13 cellular contexts compared by ENCODE assay signal in the genomic region with DNA sequence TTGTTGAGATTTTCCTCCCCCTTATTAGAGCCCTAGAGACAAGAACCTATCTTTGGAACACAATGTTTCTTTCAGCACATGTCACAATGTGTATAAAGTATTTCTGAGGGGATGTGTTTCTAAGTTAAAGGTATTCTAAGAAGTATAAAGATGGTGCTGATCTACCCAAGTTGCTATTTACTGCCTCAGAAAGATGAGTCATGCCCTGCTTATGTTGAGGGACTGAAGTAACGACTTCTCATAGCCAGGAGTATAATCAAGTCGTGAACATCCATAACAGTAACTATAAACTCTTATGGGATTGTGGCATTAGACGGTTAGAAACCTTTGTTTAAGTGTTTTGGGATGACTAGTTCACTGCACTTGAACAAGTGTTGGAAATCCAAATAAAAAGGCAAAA. TPM values are rescaled to one million over a fixed set of nuclear protein-coding genes. Genes with fewer than 3 reads are reported as not detected.
DNase-seq lines count a peak whose midpoint lies in the region; ATAC-seq, FAIRE-seq and TF ChIP-seq lines count a peak whose summit lies in the region.
"Had no signal": no experiment of that assay in that cellular context is flagged by ENCODE, and none has a peak within 500 bp of the region (broad histone marks: within the 10 kb centered on the region; RNA-seq: fewer than 3 reads in every experiment).

No MANE protein-coding gene starts in this region.

- no peaks in the 10 kb centered on the region for H3K79me2 ChIP-seq in K562 (ENCODE audit: control insufficient read depth, insufficient read depth, low read length)

- H3K4me3 Mint-ChIP-seq in MCF 10A (ENCODE audit: unreplicated experiment): no peak overlapping the region
- H3K4me3 Mint-ChIP-seq: WTC11 had no signal

- no peak overlapping the region for H2AFZ ChIP-seq in K562 (ENCODE audit: low read depth, low read length)

- POLR2A ChIA-PET in MCF 10A (lab: Yijun Ruan, JAX): interaction anchor here (0.6 to 1.2 kb wide), 3 partner anchors 38 to 227 kb away, joined by 3 to 4 read pairs (median 3); a partner anchor contains a TSS
- POLR2A ChIA-PET in K562 (lab: Yijun Ruan, JAX): no interaction called here

- intact Hi-C loops in MCF 10A (cut with micrococcal nuclease): loop anchor here (5.0 kb wide), 1 partner anchor 35 kb away; no protein-coding TSS in a partner anchor
- intact Hi-C loops in breast epithelium (cut with DNase I; ENCODE audit: low total_unique reads): no loop called here
- intact Hi-C loops in K562 (cut with micrococcal nuclease): no loop called here
- intact Hi-C loops in left colon (cut with DNase I, micrococcal nuclease): no loop called here
- intact Hi-C loops in uterus (cut with DNase I; ENCODE audit: low total_unique reads): no loop called here

- peaks cover 14% of the 10 kb centered on the region for H3K4me1 Mint-ChIP-seq in MCF 10A (ENCODE audit: insufficient read depth, unreplicated experiment)

- H3K4me1 ChIP-seq in breast epithelium (no peaks in the 10 kb centered on the region), K562 (replicated peaks in 1 of 2; ENCODE audit: control insufficient read depth in 2 of 2, insufficient read depth in 2 of 2, low read length in 2 of 2) (no peaks in the 10 kb centered on the region), uterus (no peaks in the 10 kb centered on the region)

- peak overlapping the region; percentile 67 for H3K27ac Mint-ChIP-seq in MCF 10A (ENCODE audit: low read depth, unreplicated experiment)
- no peak overlapping the region for H3K27ac Mint-ChIP-seq in activated naive CD4-positive, alpha-beta T cell treated with anti-CD3 and anti-CD28 coated beads, Interleukin-2, amount 50 U/mL, for 72 hours
- H3K27ac Mint-ChIP-seq: WTC11 had no signal

- TF ChIP-seq CTCF in MCF 10A (IDR thresholded peaks at IDR 0.05; ENCODE audit: unreplicated experiment) (no peak), breast epithelium (IDR thresholded peaks at IDR 0.05) (no peak), K562 (IDR thresholded peaks at IDR 0.05 in 2 of 3, conservative IDR thresholded peaks at IDR 0.05 in 1 of 3; ENCODE audit: insufficient read depth in 2 of 3, low read depth in 1 of 3, low read length in 3 of 3) (no peak), uterus (IDR thresholded peaks at IDR 0.05) (no peak)

- 7% methylated on average over 3 of the region's 3 CpGs for WGBS in K562 (ENCODE audit: insufficient coverage, low coverage, missing lambda C conversion rate)

- H3K36me3 ChIP-seq in breast epithelium (no peaks in the 10 kb centered on the region), K562 (ENCODE audit: control insufficient read depth, insufficient read depth, low read length) (no peaks in the 10 kb centered on the region), uterus (no peaks in the 10 kb centered on the region)

- CTCF ChIA-PET in MCF 10A (lab: Yijun Ruan, JAX) (interaction anchor here (0.6 kb wide), 2 partner anchors 14 to 41 kb away, joined by 4 read pairs; no protein-coding TSS in a partner anchor), K562 (lab: Yijun Ruan, JAX; ENCODE audit: low intra/inter-chr PET ratio) (no interaction called here)

- H4K20me1 ChIP-seq in K562 (replicated peaks; ENCODE audit: control insufficient read depth, insufficient read depth, low read length): no peaks in the 10 kb centered on the region

- H3K27me3 ChIP-seq in breast epithelium (no peaks in the 10 kb centered on the region), K562 (ENCODE audit: control insufficient read depth in 2 of 2, insufficient read depth in 2 of 2, low read length in 2 of 2) (0 out of 5 replicates have a peak, but pooled peaks cover 0 to 3% of the 10 kb centered on the region in 2 experiments), uterus (no peaks in the 10 kb centered on the region)

- H3K9ac ChIP-seq in K562 (ENCODE audit: insufficient read depth in 1 of 2, low read depth in 2 of 2, low read length in 2 of 2): no peak overlapping the region

- H3K36me3 Mint-ChIP-seq in MCF 10A (ENCODE audit: insufficient read depth, unreplicated experiment): no peaks in the 10 kb centered on the region
- H3K36me3 Mint-ChIP-seq in activated naive CD4-positive, alpha-beta T cell treated with anti-CD3 and anti-CD28 coated beads, Interleukin-2, amount 50 U/mL, for 72 hours: no peaks in the 10 kb centered on the region
- H3K36me3 Mint-ChIP-seq: WTC11 had no signal

- no peaks in the 10 kb centered on the region for H3K9me1 ChIP-seq in K562 (ENCODE audit: control insufficient read depth, insufficient read depth, low read length)

- no peak for TF ChIP-seq RAD21 in K562 (CRISPR knock-in tag; conservative IDR thresholded peaks at IDR 0.05 in 1 of 2, IDR thresholded peaks at IDR 0.05 in 1 of 2)

- H3K4me3 ChIP-seq in breast epithelium (no peak overlapping the region), K562 (no peak overlapping the region), uterus (no peak overlapping the region)
- H3K4me3 ChIP-seq: SK-N-MC had no signal

- TF ChIP-seq EP300 in K562 (IDR thresholded peaks at IDR 0.05; ENCODE audit: low read length): no peak

- BruUV-seq in MCF 10A (replicated peaks; lab: Mats Ljungman, UMichigan): no TSS peak
- no TSS peak for BruUV-seq in K562 (replicated peaks; lab: Mats Ljungman, UMichigan)

- TF ChIP-seq POLR2A in breast epithelium (IDR thresholded peaks at IDR 0.05) (no peak), K562 (conservative IDR thresholded peaks at IDR 0.05) (no peak), uterus (IDR thresholded peaks at IDR 0.05) (no peak)

- peaks cover 0 to 4% of the 10 kb centered on the region in 2 donors for H3K9me3 ChIP-seq in breast epithelium
- H3K9me3 ChIP-seq in K562 (replicated peaks; ENCODE audit: control insufficient read depth, insufficient read depth, low read depth, low read length): no peaks in the 10 kb centered on the region
- no peaks in the 10 kb centered on the region for H3K9me3 ChIP-seq in uterus

- no peak overlapping the region for H3K27ac ChIP-seq in breast epithelium
- H3K27ac ChIP-seq in K562 (ENCODE audit: extremely low read depth, low read depth, low read length): no peak overlapping the region
- H3K27ac ChIP-seq in uterus: peak overlapping the region; percentile 63 to 81
- H3K27ac ChIP-seq: SK-N-MC had no signal

- in situ Hi-C loops in K562 (cut with MboI): loop anchor here (25.0 kb wide), 1 partner anchor 215 kb away; no protein-coding TSS in a partner anchor

- FAIRE-seq in K562 (lab: Jason Lieb, UNC): no peak

- H3K27me3 Mint-ChIP-seq in MCF 10A (ENCODE audit: insufficient read depth, unreplicated experiment): peaks cover 16% of the 10 kb centered on the region

- no peak overlapping the region for H3K4me2 ChIP-seq in K562 (ENCODE audit: insufficient read depth, low read length)

- ATAC-seq in K562 (no peak), left colon (peak; percentile 50), GM19324 (IDR thresholded peaks at IDR 0.05; ENCODE audit: low FRiP score, unreplicated experiment) (no peak)
- ATAC-seq in activated naive CD4-positive, alpha-beta T cell treated with anti-CD3 and anti-CD28 coated beads, Interleukin-2, amount 50 U/mL, for 72 hours: no peak
- ATAC-seq: esophagus mucosa, WTC11 had no signal

- H3K9me3 Mint-ChIP-seq in MCF 10A (ENCODE audit: unreplicated experiment): no peaks in the 10 kb centered on the region
- H3K9me3 Mint-ChIP-seq in activated naive CD4-positive, alpha-beta T cell treated with anti-CD3 and anti-CD28 coated beads, Interleukin-2, amount 50 U/mL, for 72 hours: no peaks in the 10 kb centered on the region
- H3K9me3 Mint-ChIP-seq: WTC11 had no signal

- DNase-seq in MCF 10A (ENCODE audit: unreplicated experiment) (peak; percentile 18), breast epithelium (ENCODE audit: low spot score in 2 of 2) (no peak), K562 (ENCODE audit: extremely low read depth in 1 of 4, low spot score in 3 of 4) (no peak), left colon (no peak), uterus (no peak), activated gamma-delta T cell treated with Interleukin-2 at 50 U/mL for 16 hours (no peak)
- no peak for DNase-seq in activated naive CD4-positive, alpha-beta T cell treated with anti-CD3 and anti-CD28 coated beads, Interleukin-2, amount 50 U/mL, for 72 hours (ENCODE audit: low spot score in 2 of 2)

RNA-seq across cellular contexts. Expression of a gene that starts 12.0 kb away (rescaled TPM):
- not detected in 2 replicates for total RNA-seq in MCF 10A (2022)
- total RNA-seq in breast epithelium: not detected
- total RNA-seq in K562 (2011; cell fraction: chromatin; rRNA removed; ENCODE audit: low replicate concordance): not detected in 2 replicates
- not detected in 2 replicates for total RNA-seq in K562 (2011; cell fraction: nucleolus; rRNA removed)
- total RNA-seq in K562 (2011; cell fraction: nucleoplasm; rRNA removed): not detected in 2 replicates
- not detected in 2 replicates for total RNA-seq in K562 (2014; rRNA removed)
- not detected in 2 replicates for total RNA-seq in K562 (2014; rRNA removed; fragmentation: Illumina TruSeq; extraction: Trizol)
- total RNA-seq in K562 (2015; rRNA removed; fragmentation: Illumina TruSeq; extraction: Trizol): not detected in 2 replicates
- total RNA-seq in K562 (2021): not detected in 2 replicates
- not detected in 2 replicates for polyA plus RNA-seq in K562 (2011; rRNA removed)
- not detected in 2 replicates for polyA plus RNA-seq in K562 (2011; cell fraction: cytosol; rRNA removed)
- not detected in 2 replicates for polyA plus RNA-seq in K562 (2011; cell fraction: nucleus; rRNA removed)
- not detected in 2 replicates for polyA plus RNA-seq in K562 (2012)
- not detected in 2 replicates for polyA plus RNA-seq in K562 (2014; fragmentation: Illumina TruSeq; extraction: Trizol)
- polyA plus RNA-seq in K562 (2014; fragmentation: Nextera tagmentation; extraction: Ambion mirVana): not detected
- not detected in 2 replicates for polyA plus RNA-seq in K562 (2014; rRNA removed)
- polyA minus RNA-seq in K562 (2011; rRNA and poly(A)+ RNA removed): not detected in 2 replicates
- not detected in 2 replicates for polyA minus RNA-seq in K562 (2011; cell fraction: cytosol; rRNA and poly(A)+ RNA removed)
- polyA minus RNA-seq in K562 (2011; cell fraction: nucleus; rRNA and poly(A)+ RNA removed): not detected in 2 replicates
- total RNA-seq in left colon: under 1 TPM in 1 of 2 donors, not detected in 1; 0.89 TPM
- under 1 TPM in 1 of 4 donors, not detected in 3; 0.69 TPM for total RNA-seq in uterus
- total RNA-seq in activated naive CD4-positive, alpha-beta T cell treated with anti-CD3 and anti-CD28 coated beads, Interleukin-2, amount 50 U/mL, for 72 hours: not detected
- total RNA-seq: esophagus mucosa, lower leg skin, subcutaneous adipose tissue, WTC11 had no signal

Comparison
In these comparisons a context has a peak if more than half of its experiments do, and no peak if none do; other contexts are left out.
1. H3K27ac ChIP-seq: peak in uterus (2 of 2); none in breast epithelium (0 of 2) and K562 (single experiment).